Comparison of ENCODE assay signal across 8 cellular contexts in the genomic region with DNA sequence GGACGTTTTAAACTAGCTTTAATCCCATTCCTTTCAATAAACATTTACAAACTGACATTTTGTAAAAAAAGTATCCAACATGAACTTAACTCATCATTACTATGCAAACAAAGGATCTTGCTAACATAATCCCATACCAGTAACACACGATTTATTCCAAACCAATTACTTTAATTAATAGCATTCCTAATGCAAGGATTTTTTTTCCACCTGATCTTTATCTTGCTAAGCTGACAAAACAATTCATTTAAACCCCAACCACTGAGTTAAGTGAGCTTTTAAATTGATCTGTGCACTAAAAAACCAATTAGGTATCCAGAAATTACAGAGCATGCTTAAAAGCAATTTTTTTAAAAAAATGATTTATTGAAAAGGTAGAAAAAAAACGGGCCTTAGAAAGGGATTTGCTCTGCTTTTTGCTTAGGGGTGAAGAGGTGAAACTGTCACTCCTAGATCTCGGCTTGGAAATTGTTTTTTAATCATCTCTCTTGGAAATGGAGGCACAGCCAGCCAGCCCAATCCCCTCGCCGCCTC. TPM values are rescaled to one million over a fixed set of nuclear protein-coding genes. Genes with fewer than 3 reads are reported as not detected.
DNase-seq lines count a peak whose midpoint lies in the region; ATAC-seq and TF ChIP-seq lines count a peak whose summit lies in the region.

No MANE protein-coding gene starts in this region.

- H3K4me3 Mint-ChIP-seq in CD8-positive, alpha-beta T cell: peak overlapping the region; percentile 91
- H3K4me3 Mint-ChIP-seq in endothelial cell (ENCODE audit: unreplicated experiment): peak overlapping the region; percentile 98

- CTCF ChIA-PET in CD8-positive, alpha-beta T cell (lab: Charles Lee): interaction anchor here (1.0 to 4.9 kb wide), 8 partner anchors 13 to 128 kb away, joined by 3 to 63 read pairs (median 6); partner anchors contain the start of gene CAPN7

- H3K27me3 ChIP-seq in CD8-positive, alpha-beta T cell (ENCODE audit: insufficient read depth, low read length): no peaks in the 10 kb centered on the region
- H3K27me3 ChIP-seq in NT2/D1 (ENCODE audit: insufficient read depth, insufficient read length) (peaks cover 29% of the 10 kb centered on the region), osteoblast (ENCODE audit: insufficient read depth, low read length) (no peaks in the 10 kb centered on the region)

- H3K9me3 ChIP-seq in CD8-positive, alpha-beta T cell (ENCODE audit: low read length): no peaks in the 10 kb centered on the region
- H3K9me3 ChIP-seq in NT2/D1 (ENCODE audit: insufficient read depth, low read length) (no peaks in the 10 kb centered on the region), osteoblast (ENCODE audit: low read depth, low read length) (no peaks in the 10 kb centered on the region)

- ATAC-seq in CD8-positive, alpha-beta T cell: no peak

- intact Hi-C loops in CD8-positive, alpha-beta T cell (cut with DNase I, micrococcal nuclease): loop anchor here (2.0 to 5.0 kb wide), 3 partner anchors 20 to 124 kb away; partner anchors contain the start of gene CAPN7 (in 2 of the 2)

- no peaks in the 10 kb centered on the region for H3K36me3 ChIP-seq in CD8-positive, alpha-beta T cell (ENCODE audit: insufficient read depth, low read length)
- H3K36me3 ChIP-seq in NT2/D1 (ENCODE audit: insufficient read depth, insufficient read length, low read length) (peaks cover 34% of the 10 kb centered on the region), osteoblast (ENCODE audit: insufficient read depth, low read length) (peaks cover 22% of the 10 kb centered on the region)

- H3K4me3 ChIP-seq in CD8-positive, alpha-beta T cell (ENCODE audit: low read depth, low read length): peak overlapping the region; percentile 97
- peak overlapping the region; percentile 96 for H3K4me3 ChIP-seq in NT2/D1 (ENCODE audit: insufficient read length, low read depth)
- H3K4me3 ChIP-seq in osteoblast (ENCODE audit: insufficient read depth, low read length): peak overlapping the region; percentile 91

- no peak for DNase-seq in CD8-positive, alpha-beta T cell
- DNase-seq in NT2/D1 (ENCODE audit: low read depth, low spot score) (no peak), endothelial cell (ENCODE audit: low spot score) (no peak), osteoblast (ENCODE audit: insufficient read length, low spot score, missing footprints) (no peak), GM19240 (ENCODE audit: insufficient read length, low spot score) (no peak), HT-29 (ENCODE audit: low spot score) (no peak), NCI-H1694 treated with DMSO at 0.1 percent for 48 hours (lab: John Stamatoyannopoulos, UW) (no peak), DMS 273 (lab: John Stamatoyannopoulos, UW; ENCODE audit: unreplicated experiment) (no peak)

- H3K27me3 Mint-ChIP-seq in CD8-positive, alpha-beta T cell (ENCODE audit: low read depth): no peaks in the 10 kb centered on the region
- H3K27me3 Mint-ChIP-seq in endothelial cell (ENCODE audit: unreplicated experiment): peaks cover 9% of the 10 kb centered on the region

- H3K9ac ChIP-seq in NT2/D1 (ENCODE audit: insufficient read length, low read depth): peak overlapping the region; percentile 94

- POLR2A ChIA-PET in CD8-positive, alpha-beta T cell (lab: Charles Lee): interaction anchor here (0.6 to 1.5 kb wide), 4 partner anchors 52 to 124 kb away, joined by 3 read pairs; no protein-coding TSS in a partner anchor

- peaks cover 36% of the 10 kb centered on the region for H3K36me3 Mint-ChIP-seq in CD8-positive, alpha-beta T cell
- H3K36me3 Mint-ChIP-seq in endothelial cell (ENCODE audit: low read depth, unreplicated experiment): peaks cover 6% of the 10 kb centered on the region

- H3K79me2 ChIP-seq in osteoblast (ENCODE audit: insufficient read depth, low read length): peaks cover 58% of the 10 kb centered on the region

- peak overlapping the region; percentile 63 for H2AFZ ChIP-seq in osteoblast (ENCODE audit: low read length)

- peaks cover 10% of the 10 kb centered on the region for H4K20me1 ChIP-seq in osteoblast (ENCODE audit: insufficient read depth, low read length)

- no peak overlapping the region for H3K27ac ChIP-seq in CD8-positive, alpha-beta T cell (ENCODE audit: low read depth, low read length)
- H3K27ac ChIP-seq in osteoblast (ENCODE audit: low read depth, low read length): peak overlapping the region; percentile 77

- H3K4me1 ChIP-seq in CD8-positive, alpha-beta T cell (ENCODE audit: insufficient read depth, low read length): peaks cover 37% of the 10 kb centered on the region
- peaks cover 6% of the 10 kb centered on the region for H3K4me1 ChIP-seq in NT2/D1 (ENCODE audit: insufficient read depth, insufficient read length)
- peaks cover 40% of the 10 kb centered on the region for H3K4me1 ChIP-seq in osteoblast (ENCODE audit: insufficient read depth, low read length)

- peaks cover 59% of the 10 kb centered on the region for H3K4me1 Mint-ChIP-seq in CD8-positive, alpha-beta T cell (ENCODE audit: low read depth)
- peaks cover 56% of the 10 kb centered on the region for H3K4me1 Mint-ChIP-seq in endothelial cell (ENCODE audit: unreplicated experiment)

- peak overlapping the region; percentile 53 for H3K27ac Mint-ChIP-seq in CD8-positive, alpha-beta T cell
- peak overlapping the region; percentile 32 for H3K27ac Mint-ChIP-seq in endothelial cell (ENCODE audit: unreplicated experiment)

- peak overlapping the region; percentile 91 for H3K4me2 ChIP-seq in osteoblast (ENCODE audit: insufficient read depth, low read length)

- H3K9me3 Mint-ChIP-seq in CD8-positive, alpha-beta T cell: no peaks in the 10 kb centered on the region
- H3K9me3 Mint-ChIP-seq in endothelial cell (ENCODE audit: unreplicated experiment): no peaks in the 10 kb centered on the region

- no peak for TF ChIP-seq CTCF in CD8-positive, alpha-beta T cell (IDR thresholded peaks at IDR 0.05)
- TF ChIP-seq CTCF in endothelial cell (IDR thresholded peaks at IDR 0.05; ENCODE audit: unreplicated experiment) (no peak), osteoblast (IDR thresholded peaks at IDR 0.05; ENCODE audit: extremely low read depth, low read depth, low read length) (no peak)

RNA-seq across cellular contexts. Expression of gene SH3BP5, which starts 1.2 kb away (rescaled TPM):
- total RNA-seq in CD8-positive, alpha-beta T cell: 1 to 10 TPM; 4.4 to 5.9 TPM
- total RNA-seq in endothelial cell (ENCODE audit: unreplicated experiment) (41.1 TPM), osteoblast (65.4 and 67.3 TPM in 2 replicates)
- 0.99 and 1.5 TPM in 2 replicates for total RNA-seq in HT-29 (2014; rRNA removed; shearing (Covaris generic))
